Comparison of ENCODE assay signal across 6 cellular contexts in the genomic region with DNA sequence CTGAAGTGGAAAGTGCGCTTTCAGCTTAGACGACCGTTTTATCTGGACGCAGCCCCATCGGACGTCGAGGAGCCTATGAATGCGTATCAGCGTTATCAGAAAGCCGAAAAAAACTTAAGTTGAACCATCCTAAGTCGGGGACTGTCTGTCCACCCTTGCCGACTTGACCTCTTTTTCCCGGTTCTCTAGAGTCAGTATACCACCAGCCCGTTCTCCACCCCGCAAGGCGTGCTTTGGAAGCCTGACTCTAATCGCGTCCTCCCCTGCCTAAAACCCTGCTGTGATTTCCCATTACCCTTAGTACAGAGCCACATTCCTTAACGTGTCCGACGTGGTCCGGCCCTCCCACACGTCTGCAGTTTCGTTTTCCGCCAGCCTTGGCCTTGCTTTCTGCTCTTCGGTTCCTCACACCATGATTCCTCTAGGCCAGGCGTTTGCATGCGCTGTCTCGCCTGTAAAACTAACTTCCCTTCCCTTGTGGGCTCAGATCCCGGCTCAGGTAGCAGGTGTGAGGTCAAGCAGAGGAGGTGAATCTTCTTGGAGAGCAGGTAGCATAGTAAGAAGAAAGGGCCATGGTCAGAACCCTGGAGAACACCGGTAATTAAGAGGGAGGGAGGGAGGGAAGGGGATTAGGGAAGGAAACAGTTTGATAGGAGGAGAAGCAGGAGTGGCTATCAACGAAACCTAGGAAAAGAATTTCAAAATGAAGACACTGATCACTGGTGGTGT. TPM values are rescaled to one million over a fixed set of nuclear protein-coding genes. Genes with fewer than 3 reads are reported as not detected.
A peak's percentile ranks its signal among the peaks of the same experiment; 100 is the strongest.
DNase-seq lines count a peak whose midpoint lies in the region; ATAC-seq and TF ChIP-seq lines count a peak whose summit lies in the region.

No MANE protein-coding gene starts in this region.

- H3K36me3 ChIP-seq in A673 (ENCODE audit: insufficient read depth, low read length, poor library complexity, severe bottlenecking) (peaks cover 45% of the 10 kb centered on the region), HEK293 (ENCODE audit: control insufficient read depth in 2 of 2, insufficient read depth in 1 of 2, low read length in 2 of 2) (peaks cover 4 to 47% of the 10 kb centered on the region in 2 experiments; a peak in 2 of 3 replicates), adipocyte (ENCODE audit: control insufficient read depth, insufficient read depth, low read length, severe bottlenecking) (peaks cover 35% of the 10 kb centered on the region), mucosa of descending colon (ENCODE audit: low read depth) (no peaks in the 10 kb centered on the region)

- CTCF ChIA-PET in A673 (lab: Charles Lee) = no interaction called here
- CTCF ChIA-PET in HEK293 (lab: Yijun Ruan, JAX) = interaction anchor here (1.0 to 1.1 kb wide), 3 partner anchors 8 to 206 kb away, joined by 3 to 4 read pairs (median 4); a partner anchor contains a TSS

- H3K27ac ChIP-seq in A673 (ENCODE audit: low read depth, low read length, poor library complexity, severe bottlenecking) (peak overlapping the region; percentile 83), HEK293 (ENCODE audit: extremely low read depth, low read depth, low read length) (peak overlapping the region; percentile 65; the same call in 1 of the 2 replicates)

- H3K4me3 ChIP-seq in A673 (ENCODE audit: low read depth, low read length, poor library complexity, severe bottlenecking) (peak overlapping the region; percentile 98), HEK293 (ENCODE audit: low read depth, low read length) (peak overlapping the region; percentile 91), adipocyte (ENCODE audit: low read length) (peak overlapping the region; percentile 98), mucosa of descending colon (peak overlapping the region; percentile 96)

- ATAC-seq in mucosa of descending colon (peak; percentile 27), GM21447 (IDR thresholded peaks at IDR 0.05; ENCODE audit: unreplicated experiment) (no peak)

- H3K9ac ChIP-seq in adipocyte (ENCODE audit: low read length) = peak overlapping the region; percentile 91

- intact Hi-C loops in A673 (cut with micrococcal nuclease; ENCODE audit: unreplicated experiment) (no loop called here), mucosa of descending colon (cut with DNase I, micrococcal nuclease) (loop anchor here in 1 of 2 donors (10.0 kb wide), 3 partner anchors 55 to 335 kb away; a partner anchor contains a TSS)

- H3K9me3 ChIP-seq in A673 (ENCODE audit: low read depth, low read length, poor library complexity, severe bottlenecking) (no peaks in the 10 kb centered on the region), HEK293 (ENCODE audit: control insufficient read depth, insufficient read depth, low read depth, low read length) (no peaks in the 10 kb centered on the region), adipocyte (ENCODE audit: control insufficient read depth, low read length) (no peaks in the 10 kb centered on the region), mucosa of descending colon (no peaks in the 10 kb centered on the region)

- BruUV-seq in A673 (replicated peaks; lab: Mats Ljungman, UMichigan) = no TSS peak

- H3K27me3 ChIP-seq in A673 (replicated peaks; ENCODE audit: insufficient read depth, low read depth, low read length, poor library complexity) = no peaks in the 10 kb centered on the region
- H3K27me3 ChIP-seq in adipocyte (replicated peaks; ENCODE audit: control insufficient read depth, insufficient read depth, low read length) = peaks cover 5% of the 10 kb centered on the region

- TF ChIP-seq CTCF in A673 (conservative IDR thresholded peaks at IDR 0.05; ENCODE audit: low read depth, low read length) = no peak
- no peak for TF ChIP-seq CTCF in HEK293 (tag by site-specific recombination; IDR thresholded peaks at IDR 0.05)
- TF ChIP-seq CTCF in mucosa of descending colon (IDR thresholded peaks at IDR 0.05) = no peak

- POLR2A ChIA-PET in A673 (lab: Charles Lee; ENCODE audit: low non-redundant PET) = no interaction called here
- POLR2A ChIA-PET in HEK293 (lab: Yijun Ruan, JAX) = no interaction called here

- peak; percentile 40 for DNase-seq in A673 (ENCODE audit: low spot score)
- DNase-seq in adipocyte (ENCODE audit: low read depth) = peak; percentile 69
- peak in 1 of 3 donors; percentile 38 for DNase-seq in mucosa of descending colon
- DNase-seq in T-helper 9 cell = no peak

- H3K4me1 ChIP-seq in A673 (ENCODE audit: insufficient read depth, low read length, poor library complexity, severe bottlenecking) = no peaks in the 10 kb centered on the region
- no peaks in the 10 kb centered on the region for H3K4me1 ChIP-seq in HEK293 (ENCODE audit: control insufficient read depth, insufficient read depth, low read length)
- H3K4me1 ChIP-seq in adipocyte (ENCODE audit: control insufficient read depth, insufficient read depth, low read length) = peaks cover 16% of the 10 kb centered on the region
- H3K4me1 ChIP-seq in mucosa of descending colon (ENCODE audit: low read depth) = peaks cover 10% of the 10 kb centered on the region

TF ChIP-seq in HEK293, 187 proteins besides CTCF, POLR2A, EP300 and RAD21 (continues in another document):
- TF ChIP-seq ZNF404 (tag by site-specific recombination; IDR thresholded peaks at IDR 0.05) (no peak), ZNF221 (tag by site-specific recombination; IDR thresholded peaks at IDR 0.05; ENCODE audit: borderline replicate concordance) (no peak), SCRT1 (tag by site-specific recombination; IDR thresholded peaks at IDR 0.05; ENCODE audit: borderline replicate concordance) (no peak), GLIS1 (tag by site-specific recombination; IDR thresholded peaks at IDR 0.05) (no peak), ZSCAN23 (tag by site-specific recombination; IDR thresholded peaks at IDR 0.05) (no peak), ZNF211 (tag by site-specific recombination; IDR thresholded peaks at IDR 0.05; ENCODE audit: low read depth) (no peak), ZNF274 (IDR thresholded peaks at IDR 0.05; ENCODE audit: low read length) (no peak), ZNF274 (tag by site-specific recombination; IDR thresholded peaks at IDR 0.05; ENCODE audit: borderline replicate concordance) (no peak), ZNF214 (tag by site-specific recombination; IDR thresholded peaks at IDR 0.05; ENCODE audit: borderline replicate concordance) (no peak), EGR2 (tag by site-specific recombination; IDR thresholded peaks at IDR 0.05; ENCODE audit: low read depth) (peak; percentile 47), ZBTB21 (tag by site-specific recombination; IDR thresholded peaks at IDR 0.05) (no peak), HOXA7 (CRISPR knock-in tag; IDR thresholded peaks at IDR 0.05; ENCODE audit: borderline replicate concordance) (no peak), SP7 (tag by site-specific recombination; IDR thresholded peaks at IDR 0.05) (peak; percentile 26; the same call in 1 of the 2 replicates), ZNF624 (tag by site-specific recombination; IDR thresholded peaks at IDR 0.05) (no peak), WT1 (tag by site-specific recombination; IDR thresholded peaks at IDR 0.05) (peak; percentile 62), ZNF335 (tag by site-specific recombination; conservative IDR thresholded peaks at IDR 0.05) (peak; percentile 37)
- TF ChIP-seq, protein P1, sequence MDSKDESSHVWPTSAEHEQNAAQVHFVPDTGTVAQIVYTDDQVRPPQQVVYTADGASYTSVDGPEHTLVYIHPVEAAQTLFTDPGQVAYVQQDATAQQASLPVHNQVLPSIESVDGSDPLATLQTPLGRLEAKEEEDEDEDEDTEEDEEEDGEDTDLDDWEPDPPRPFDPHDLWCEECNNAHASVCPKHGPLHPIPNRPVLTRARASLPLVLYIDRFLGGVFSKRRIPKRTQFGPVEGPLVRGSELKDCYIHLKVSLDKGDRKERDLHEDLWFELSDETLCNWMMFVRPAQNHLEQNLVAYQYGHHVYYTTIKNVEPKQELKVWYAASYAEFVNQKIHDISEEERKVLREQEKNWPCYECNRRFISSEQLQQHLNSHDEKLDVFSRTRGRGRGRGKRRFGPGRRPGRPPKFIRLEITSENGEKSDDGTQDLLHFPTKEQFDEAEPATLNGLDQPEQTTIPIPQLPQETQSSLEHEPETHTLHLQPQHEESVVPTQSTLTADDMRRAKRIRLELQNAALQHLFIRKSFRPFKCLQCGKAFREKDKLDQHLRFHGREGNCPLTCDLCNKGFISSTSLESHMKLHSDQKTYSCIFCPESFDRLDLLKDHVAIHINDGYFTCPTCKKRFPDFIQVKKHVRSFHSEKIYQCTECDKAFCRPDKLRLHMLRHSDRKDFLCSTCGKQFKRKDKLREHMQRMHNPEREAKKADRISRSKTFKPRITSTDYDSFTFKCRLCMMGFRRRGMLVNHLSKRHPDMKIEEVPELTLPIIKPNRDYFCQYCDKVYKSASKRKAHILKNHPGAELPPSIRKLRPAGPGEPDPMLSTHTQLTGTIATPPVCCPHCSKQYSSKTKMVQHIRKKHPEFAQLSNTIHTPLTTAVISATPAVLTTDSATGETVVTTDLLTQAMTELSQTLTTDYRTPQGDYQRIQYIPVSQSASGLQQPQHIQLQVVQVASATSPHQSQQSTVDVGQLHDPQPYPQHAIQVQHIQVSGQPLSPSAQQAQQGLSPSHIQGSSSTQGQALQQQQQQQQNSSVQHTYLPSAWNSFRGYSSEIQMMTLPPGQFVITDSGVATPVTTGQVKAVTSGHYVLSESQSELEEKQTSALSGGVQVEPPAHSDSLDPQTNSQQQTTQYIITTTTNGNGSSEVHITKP (tag by site-specific recombination; IDR thresholded peaks at IDR 0.05) = no peak
- TF ChIP-seq, protein P2, sequence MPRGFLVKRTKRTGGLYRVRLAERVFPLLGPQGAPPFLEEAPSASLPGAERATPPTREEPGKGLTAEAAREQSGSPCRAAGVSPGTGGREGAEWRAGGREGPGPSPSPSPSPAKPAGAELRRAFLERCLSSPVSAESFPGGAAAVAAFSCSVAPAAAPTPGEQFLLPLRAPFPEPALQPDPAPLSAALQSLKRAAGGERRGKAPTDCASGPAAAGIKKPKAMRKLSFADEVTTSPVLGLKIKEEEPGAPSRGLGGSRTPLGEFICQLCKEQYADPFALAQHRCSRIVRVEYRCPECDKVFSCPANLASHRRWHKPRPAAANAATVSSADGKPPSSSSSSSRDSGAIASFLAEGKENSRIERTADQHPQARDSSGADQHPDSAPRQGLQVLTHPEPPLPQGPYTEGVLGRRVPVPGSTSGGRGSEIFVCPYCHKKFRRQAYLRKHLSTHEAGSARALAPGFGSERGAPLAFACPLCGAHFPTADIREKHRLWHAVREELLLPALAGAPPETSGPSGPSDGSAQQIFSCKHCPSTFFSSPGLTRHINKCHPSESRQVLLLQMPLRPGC (tag by site-specific recombination; IDR thresholded peaks at IDR 0.05) = peak; percentile 46

RNA-seq across cellular contexts. Expression of a gene that starts 0.9 kb away (rescaled TPM):
- total RNA-seq in A673 (2021) (34.2 and 37.2 TPM in 2 replicates), mucosa of descending colon (10 to 100 TPM; 17.8 to 24.5 (median 18.0) TPM)

RNA-seq across cellular contexts. Expression of a gene that starts 5.7 kb away (rescaled TPM):
- total RNA-seq in A673 (2021) = 2.8 and 4.6 TPM in 2 replicates
- total RNA-seq in mucosa of descending colon = under 1 TPM in 2 of 3 donors, not detected in 1; 0.19 to 0.32 TPM

RNA-seq across cellular contexts. Expression of a gene that starts 35.5 kb away (rescaled TPM):
- total RNA-seq in A673 (2021) (0.22 and 0.24 TPM in 2 replicates), mucosa of descending colon (1 to 10 TPM in 2 of 3 donors, under 1 TPM in 1; 0.58 to 4.5 (median 1.5) TPM)

RNA-seq across cellular contexts. Expression of a gene that starts 59.7 kb away (rescaled TPM):
- total RNA-seq in A673 (2021) (86.5 and 86.6 TPM in 2 replicates), mucosa of descending colon (10 to 100 TPM; 55.7 to 86.6 (median 57.7) TPM)
